8 cellular contexts compared by ENCODE assay signal in genomic region chr17:45147102-45147580, GRCh38. TPM values are rescaled to one million over a fixed set of nuclear protein-coding genes. Genes with fewer than 3 reads are reported as not detected.
DNase-seq lines count a peak whose midpoint lies in the region; ATAC-seq, FAIRE-seq and TF ChIP-seq lines count a peak whose summit lies in the region.

No MANE protein-coding gene starts in this region.

- H4K20me1 ChIP-seq in OCI-LY3 (ENCODE audit: insufficient read depth, low read length) (peaks cover 13% of the 10 kb centered on the region), keratinocyte (ENCODE audit: control insufficient read depth, extremely low read depth, insufficient read depth, low read length) (peaks cover 10% of the 10 kb centered on the region)

- H3K27ac ChIP-seq in OCI-LY3 (ENCODE audit: low read length), result peak overlapping the region; percentile 83
- peak overlapping the region; percentile 98 for H3K27ac ChIP-seq in brain microvascular endothelial cell
- peak overlapping the region; percentile 99 for H3K27ac ChIP-seq in keratinocyte (ENCODE audit: control insufficient read depth, insufficient read depth, low read length)

- H3K9me1 ChIP-seq in keratinocyte (ENCODE audit: control insufficient read depth, extremely low read depth, insufficient read depth, low read length), result no peaks in the 10 kb centered on the region

- H3K4me1 ChIP-seq in OCI-LY3 (ENCODE audit: low read length) (peaks cover 22% of the 10 kb centered on the region), keratinocyte (ENCODE audit: control insufficient read depth, extremely low read depth, insufficient read depth, low read length) (peaks cover 40% of the 10 kb centered on the region)

- dilution Hi-C loops in keratinocyte (cut with MboI; ENCODE audit: extremely low pct_ligation_motif_present, low sequenced_read_pairs), result no loop called here

- ATAC-seq in HG02840 (IDR thresholded peaks at IDR 0.05; ENCODE audit: low FRiP score, unreplicated experiment), result peak; percentile 2
- no peak for ATAC-seq in GM21526 (IDR thresholded peaks at IDR 0.05; ENCODE audit: low FRiP score, unreplicated experiment)

- H3K36me3 ChIP-seq in OCI-LY3 (replicated peaks; ENCODE audit: low read depth, low read length), result no peaks in the 10 kb centered on the region
- no peaks in the 10 kb centered on the region for H3K36me3 ChIP-seq in brain microvascular endothelial cell (replicated peaks)
- no peaks in the 10 kb centered on the region for H3K36me3 ChIP-seq in keratinocyte (ENCODE audit: control insufficient read depth in 2 of 2, extremely low read depth in 1 of 2, insufficient read depth in 2 of 2, low read length in 2 of 2)

- in situ Hi-C loops in brain microvascular endothelial cell (cut with HindIII; ENCODE audit: low pct_ligation_motif_present, low sequenced_read_pairs), result no loop called here

- peak overlapping the region; percentile 79 for H3K9ac ChIP-seq in OCI-LY3 (ENCODE audit: low read length)
- H3K9ac ChIP-seq in keratinocyte (ENCODE audit: control insufficient read depth, extremely low read depth, insufficient read depth, low read length), result peak overlapping the region; percentile 94

- TF ChIP-seq CTCF in OCI-LY3 (IDR thresholded peaks at IDR 0.05; ENCODE audit: low read depth, low read length), result no peak
- TF ChIP-seq CTCF in brain microvascular endothelial cell (IDR thresholded peaks at IDR 0.05; ENCODE audit: low read depth, low read length, missing control alignments), result no peak
- TF ChIP-seq CTCF in keratinocyte (optimal IDR thresholded peaks at IDR 0.05 in 1 of 3, IDR thresholded peaks at IDR 0.05 in 1 of 3, conservative IDR thresholded peaks at IDR 0.05 in 1 of 3; ENCODE audit: extremely low read depth in 1 of 3, insufficient read depth in 2 of 3, low read length in 3 of 3), result no peak

- H3K4me3 ChIP-seq in OCI-LY3 (ENCODE audit: low read length) (peak overlapping the region; percentile 77), brain microvascular endothelial cell (ENCODE audit: low read depth, low read length) (peak overlapping the region; percentile 69), keratinocyte (ENCODE audit: control insufficient read depth in 2 of 3, extremely low read depth in 1 of 3, insufficient read depth in 2 of 3, low read depth in 1 of 3, low read length in 3 of 3) (peak overlapping the region; percentile 50 to 97 (median 76))

- peaks cover 27% of the 10 kb centered on the region for H3K79me2 ChIP-seq in OCI-LY3 (ENCODE audit: low read length)
- H3K79me2 ChIP-seq in keratinocyte (ENCODE audit: control insufficient read depth, insufficient read depth, low read length), result peaks cover 35% of the 10 kb centered on the region

- peak overlapping the region; percentile 94 for H3K4me2 ChIP-seq in OCI-LY3 (ENCODE audit: low read length)
- peak overlapping the region; percentile 87 for H3K4me2 ChIP-seq in keratinocyte (ENCODE audit: control insufficient read depth, extremely low read depth, insufficient read depth, low read depth, low read length)

- no peak for FAIRE-seq in keratinocyte (lab: Jason Lieb, UNC)

- H3K9me3 ChIP-seq in OCI-LY3 (ENCODE audit: insufficient read depth, low read length), result no peaks in the 10 kb centered on the region
- H3K9me3 ChIP-seq in keratinocyte (ENCODE audit: control insufficient read depth, low read depth, low read length), result no peaks in the 10 kb centered on the region

- H3K27me3 ChIP-seq in OCI-LY3 (ENCODE audit: low read depth, low read length), result no peaks in the 10 kb centered on the region
- no peaks in the 10 kb centered on the region for H3K27me3 ChIP-seq in brain microvascular endothelial cell (replicated peaks)
- no peaks in the 10 kb centered on the region for H3K27me3 ChIP-seq in keratinocyte (ENCODE audit: control insufficient read depth, extremely low read depth, insufficient read depth, low read length)

- H2AFZ ChIP-seq in OCI-LY3 (ENCODE audit: low read depth, low read length) (peak overlapping the region; percentile 70; the same call in 1 of the 2 replicates), keratinocyte (ENCODE audit: control insufficient read depth, low read length) (peak overlapping the region; percentile 94)

- DNase-seq in DMS153 treated with DMSO at 0.1 percent for 48 hours (lab: John Stamatoyannopoulos, UW; ENCODE audit: unreplicated experiment) (peak; percentile 78), DMS153 (lab: John Stamatoyannopoulos, UW) (no peak), brain microvascular endothelial cell (peak; percentile 25), keratinocyte (ENCODE audit: low read depth, low spot score) (no peak)
- peak; percentile 77 for DNase-seq in stimulated activated naive CD4-positive, alpha-beta T cell treated with Interleukin-2 at 50 U/mL for 16 hours (lab: John Stamatoyannopoulos, UW)

RNA-seq across cellular contexts. Expression of gene HEXIM1, which starts 1.1 kb away (rescaled TPM):
- polyA plus RNA-seq in keratinocyte, result 15.3 to 22.2 TPM (median 19.9 TPM) in 3 replicates
- 17.4 TPM for polyA plus RNA-seq in keratinocyte (2011; ENCODE audit: low read depth)
- polyA plus RNA-seq in keratinocyte (2011; cell fraction: cytosol; rRNA removed), result 13.2 and 16.9 TPM in 2 replicates
- 55.2 and 57.6 TPM in 2 replicates for polyA plus RNA-seq in keratinocyte (2011; cell fraction: nucleus; rRNA removed)
- polyA plus RNA-seq in keratinocyte (2012; ENCODE audit: low replicate concordance), result 20.4 and 40.9 TPM in 2 replicates
- 6.6 to 11.5 TPM (median 6.8 TPM) in 3 replicates for polyA minus RNA-seq in keratinocyte
- polyA minus RNA-seq in keratinocyte (2011; cell fraction: cytosol; rRNA and poly(A)+ RNA removed), result 13.8 TPM
- polyA minus RNA-seq in keratinocyte (2011; cell fraction: nucleus; rRNA and poly(A)+ RNA removed), result 12.7 and 19.0 TPM in 2 replicates

RNA-seq across cellular contexts. Expression of gene ACBD4, which starts 11.7 kb away (rescaled TPM):
- polyA plus RNA-seq in keratinocyte, result 2.6 to 4.4 TPM (median 2.8 TPM) in 3 replicates
- polyA plus RNA-seq in keratinocyte (2011; ENCODE audit: low read depth), result 4.6 TPM
- 1.8 and 2.8 TPM in 2 replicates for polyA plus RNA-seq in keratinocyte (2011; cell fraction: cytosol; rRNA removed)
- polyA plus RNA-seq in keratinocyte (2011; cell fraction: nucleus; rRNA removed), result 7.9 and 11.8 TPM in 2 replicates
- polyA plus RNA-seq in keratinocyte (2012; ENCODE audit: low replicate concordance), result 3.5 and 7.2 TPM in 2 replicates
- 1.3 to 3.9 TPM (median 3.9 TPM) in 3 replicates for polyA minus RNA-seq in keratinocyte
- 5.0 TPM for polyA minus RNA-seq in keratinocyte (2011; cell fraction: cytosol; rRNA and poly(A)+ RNA removed)
- polyA minus RNA-seq in keratinocyte (2011; cell fraction: nucleus; rRNA and poly(A)+ RNA removed), result 3.8 and 7.3 TPM in 2 replicates

RNA-seq across cellular contexts. Expression of gene HEXIM2, which starts 14.5 kb away (rescaled TPM):
- polyA plus RNA-seq in keratinocyte, result 2.3 to 3.4 TPM (median 3.1 TPM) in 3 replicates
- polyA plus RNA-seq in keratinocyte (2011; ENCODE audit: low read depth), result 1.1 TPM
- 1.3 and 3.0 TPM in 2 replicates for polyA plus RNA-seq in keratinocyte (2011; cell fraction: cytosol; rRNA removed)
- polyA plus RNA-seq in keratinocyte (2011; cell fraction: nucleus; rRNA removed), result 1.7 and 2.3 TPM in 2 replicates
- 1.7 and 3.3 TPM in 2 replicates for polyA plus RNA-seq in keratinocyte (2012; ENCODE audit: low replicate concordance)
- polyA minus RNA-seq in keratinocyte, result 0.63 to 2.7 TPM (median 1.4 TPM) in 3 replicates
- polyA minus RNA-seq in keratinocyte (2011; cell fraction: cytosol; rRNA and poly(A)+ RNA removed), result 2.1 TPM
- polyA minus RNA-seq in keratinocyte (2011; cell fraction: nucleus; rRNA and poly(A)+ RNA removed), result 0.74 and 0.93 TPM in 2 replicates

RNA-seq across cellular contexts. Expression of gene PLCD3, which starts 14.8 kb away (rescaled TPM):
- 53.3 to 86.4 TPM (median 75.7 TPM) in 3 replicates for polyA plus RNA-seq in keratinocyte
- polyA plus RNA-seq in keratinocyte (2011; ENCODE audit: low read depth), result 27.6 TPM
- polyA plus RNA-seq in keratinocyte (2011; cell fraction: cytosol; rRNA removed), result 44.0 and 93.3 TPM in 2 replicates
- 46.4 and 64.5 TPM in 2 replicates for polyA plus RNA-seq in keratinocyte (2011; cell fraction: nucleus; rRNA removed)
- 32.9 and 85.2 TPM in 2 replicates for polyA plus RNA-seq in keratinocyte (2012; ENCODE audit: low replicate concordance)
- polyA minus RNA-seq in keratinocyte, result 77.9 to 252 TPM (median 124 TPM) in 3 replicates
- 136 TPM for polyA minus RNA-seq in keratinocyte (2011; cell fraction: cytosol; rRNA and poly(A)+ RNA removed)
- polyA minus RNA-seq in keratinocyte (2011; cell fraction: nucleus; rRNA and poly(A)+ RNA removed), result 45.5 and 47.5 TPM in 2 replicates

Comparison
In these comparisons a context has a peak if more than half of its experiments do, and no peak if none do; other contexts are left out.
1. DNase-seq: peak in DMS153 treated with DMSO at 0.1 percent for 48 hours (single experiment), brain microvascular endothelial cell (single experiment) and stimulated activated naive CD4-positive, alpha-beta T cell treated with Interleukin-2 at 50 U/mL for 16 hours (single experiment); none in DMS153 (single experiment) and keratinocyte (single experiment).
2. Peak in every context shown above with its lines, with median percentiles within 50 percentile points of each other: H3K27ac ChIP-seq and H3K4me3 ChIP-seq.